Comparison of ENCODE assay signal across 8 cellular contexts in genomic region chr6:143536461-143536865, GRCh38. TPM values are rescaled to one million over a fixed set of nuclear protein-coding genes. Genes with fewer than 3 reads are reported as not detected.
A peak's percentile ranks its signal among the peaks of the same experiment; 100 is the strongest.
DNase-seq lines count a peak whose midpoint lies in the region; ATAC-seq, FAIRE-seq and TF ChIP-seq lines count a peak whose summit lies in the region.

No MANE protein-coding gene starts in this region.

- no peak for TF ChIP-seq CTCF in brain (conservative IDR thresholded peaks at IDR 0.05)

- CTCF ChIA-PET in HEK293T (lab: Yijun Ruan, JAX), result interaction anchor here (0.6 to 3.6 kb wide), 2 partner anchors 24 to 176 kb away, joined by 3 to 16 read pairs; partner anchors contain the start of gene FUCA2

- no peaks in the 10 kb centered on the region for H3K9me3 Mint-ChIP-seq in T-helper 2 cell treated with Interferon-gamma antibody and Interleukin-4, amounts not matched to agents 5 μg/mL and 100 μg/mL, for 36 hours
- H3K9me3 Mint-ChIP-seq in brain, result no peaks in the 10 kb centered on the region

- H3K36me3 Mint-ChIP-seq in T-helper 2 cell treated with Interferon-gamma antibody and Interleukin-4, amounts not matched to agents 5 μg/mL and 100 μg/mL, for 36 hours (ENCODE audit: low read depth), result no peaks in the 10 kb centered on the region
- no peaks in the 10 kb centered on the region for H3K36me3 Mint-ChIP-seq in brain

- no peak for FAIRE-seq in HTR-8/SVneo (lab: Jason Lieb, UNC)

- POLR2A ChIA-PET in HEK293T (lab: Yijun Ruan, JAX), result interaction anchor here (1.0 to 1.4 kb wide), 3 partner anchors 25 to 307 kb away, joined by 3 to 5 read pairs (median 3); partner anchors contain the start of genes ADAT2, FUCA2, LTV1 and PEX3

- peak; percentile 63 for ATAC-seq in GM21526 (IDR thresholded peaks at IDR 0.05; ENCODE audit: low FRiP score, unreplicated experiment)

- peak overlapping the region; percentile 86 for H3K27ac Mint-ChIP-seq in T-helper 2 cell treated with Interferon-gamma antibody and Interleukin-4, amounts not matched to agents 5 μg/mL and 100 μg/mL, for 36 hours
- peak overlapping the region in 4 of 5 experiments; percentile 44 to 80 (median 70) for H3K27ac Mint-ChIP-seq in brain

- DNase-seq in DMS53 treated with DMSO at 0.1 percent for 48 hours (lab: John Stamatoyannopoulos, UW; ENCODE audit: unreplicated experiment) (peak; percentile 19), HTR-8/SVneo (ENCODE audit: insufficient read length, low spot score) (peak; percentile 11), iris pigment epithelial cell (ENCODE audit: low read depth) (peak; percentile 32), HEK293T (ENCODE audit: extremely low spot score) (no peak)
- peak; percentile 65 for DNase-seq in T-helper 2 cell treated with Interferon-gamma antibody and Interleukin-4, amounts not matched to agents 5 μg/mL and 100 μg/mL, for 36 hours (ENCODE audit: low spot score)
- DNase-seq in stimulated activated CD4-positive, alpha-beta T cell treated with anti-CD3 and anti-CD28 coated beads, Interleukin-2, amount 100 ng/mL, for 24 hours, result peak; percentile 54 to 67

- no peaks in the 10 kb centered on the region for H3K27me3 Mint-ChIP-seq in T-helper 2 cell treated with Interferon-gamma antibody and Interleukin-4, amounts not matched to agents 5 μg/mL and 100 μg/mL, for 36 hours (ENCODE audit: low read depth)
- peaks cover 24% of the 10 kb centered on the region for H3K27me3 Mint-ChIP-seq in brain

- H3K4me1 Mint-ChIP-seq in T-helper 2 cell treated with Interferon-gamma antibody and Interleukin-4, amounts not matched to agents 5 μg/mL and 100 μg/mL, for 36 hours (ENCODE audit: low read depth), result peaks cover 42% of the 10 kb centered on the region
- H3K4me1 Mint-ChIP-seq in brain, result peaks cover 19% of the 10 kb centered on the region

- H3K4me3 Mint-ChIP-seq in T-helper 2 cell treated with Interferon-gamma antibody and Interleukin-4, amounts not matched to agents 5 μg/mL and 100 μg/mL, for 36 hours, result peak overlapping the region; percentile 81
- peak overlapping the region; percentile 76 to 90 (median 80) for H3K4me3 Mint-ChIP-seq in brain

TF ChIP-seq in HEK293T, 16 proteins besides CTCF, POLR2A, EP300 and RAD21:
- TF ChIP-seq FOXK2 (IDR thresholded peaks at IDR 0.05), result no peak
TF ChIP-seq in HEK293T: peak in this region for 0.

RNA-seq across cellular contexts. Expression of gene FUCA2, which starts 24.9 kb away (rescaled TPM):
- polyA plus RNA-seq in brain (ENCODE audit: insufficient read depth, low read depth, low replicate concordance), result 38.0 TPM
